ENCODE assay signal across 1 cellular context in genomic region chr2:180644709-180645108, GRCh38.
TF ChIP-seq lines count a peak whose summit lies in the region.

No MANE protein-coding gene starts in this region.

TF ChIP-seq in HepG2, 621 proteins besides CTCF, POLR2A, EP300 and RAD21:
- no peak for TF ChIP-seq PRDM10 (CRISPR knock-in tag; IDR thresholded peaks at IDR 0.05; ENCODE audit: low read depth)
- no peak for TF ChIP-seq RARG (CRISPR knock-in tag; IDR thresholded peaks at IDR 0.05; ENCODE audit: low read depth)
- no peak for TF ChIP-seq GLMP (CRISPR knock-in tag; IDR thresholded peaks at IDR 0.05; ENCODE audit: borderline replicate concordance)
- TF ChIP-seq ATF2 (CRISPR knock-in tag; IDR thresholded peaks at IDR 0.05), result no peak
- TF ChIP-seq MNT (IDR thresholded peaks at IDR 0.05), result peak; percentile 80
TF ChIP-seq in HepG2: peak in this region for 1.
